21 cellular contexts compared by ENCODE assay signal in the genomic region with DNA sequence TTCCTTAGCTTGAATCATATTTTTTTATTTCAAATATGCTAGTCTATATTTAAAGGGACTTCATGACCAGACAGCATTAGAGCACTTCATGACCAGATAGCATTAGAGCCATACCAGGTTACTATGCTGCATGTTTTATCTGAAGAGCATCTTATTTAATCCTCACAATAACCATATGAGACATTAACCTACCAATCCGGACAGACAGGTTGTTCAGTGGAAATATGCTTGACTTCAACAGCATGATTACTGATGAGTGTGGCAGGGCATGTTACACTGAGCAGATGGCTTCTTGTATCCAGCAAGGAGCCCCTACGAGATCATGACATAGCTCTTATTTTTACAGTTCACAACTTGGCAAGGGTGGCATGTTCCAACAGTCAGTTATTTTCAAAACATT.
"Had no signal": no experiment of that assay in that cellular context is flagged by ENCODE, and none has a peak within 500 bp of the region (broad histone marks: within the 10 kb centered on the region; RNA-seq: fewer than 3 reads in every experiment).

No MANE protein-coding gene starts in this region.

- H3K27me3 ChIP-seq: gastroesophageal sphincter, spleen, tibial artery, upper lobe of right lung had no signal

- H3K36me3 ChIP-seq: gastroesophageal sphincter, left ventricle myocardium inferior, lower lobe of right lung, spleen, tibial artery, upper lobe of right lung had no signal

- FAIRE-seq: colon, endothelial cell of umbilical vein, kidney had no signal

- DNase-seq: effector CD4-positive, alpha-beta T cell; endodermal cell; glutamatergic neuron; immature natural killer cell; kidney; left cardiac atrium; left ventricle myocardium inferior; lower lobe of right lung; natural killer cell; posterior cingulate gyrus; spleen; stimulated activated CD4-positive, alpha-beta T cell treated with anti-CD3 and anti-CD28 coated beads, Interleukin-15, amount 100 ng/mL, for 24 hours; stimulated activated CD4-positive, alpha-beta T cell treated with anti-CD3 and anti-CD28 coated beads, Interleukin-1b, Interleukin-23, amount 100 ng/mL, for 48 hours; stimulated activated CD4-positive, alpha-beta T cell treated with anti-CD3 and anti-CD28 coated beads, Interleukin-4, amount 100 ng/mL, for 24 hours; tibial artery; upper lobe of right lung had no signal

- ATAC-seq: gastroesophageal sphincter; left cardiac atrium; lower lobe of right lung; natural killer cell; sciatic nerve; stimulated activated memory B cell treated with anti-CD40 and anti-IgM and Interleukin-4, amounts not matched to agents 10 μg/mL and 1 μg/mL and 100 μg/mL, for 72 hours; upper lobe of right lung had no signal

- H3K27ac ChIP-seq: gastroesophageal sphincter, left ventricle myocardium inferior, lower lobe of right lung, spleen, tibial artery, upper lobe of right lung had no signal

- H3K9me3 ChIP-seq: upper lobe of right lung had no signal

- H3K4me3 ChIP-seq: gastroesophageal sphincter, left ventricle myocardium inferior, lower lobe of right lung, spleen, tibial artery, upper lobe of right lung had no signal

- H3K4me1 ChIP-seq: gastroesophageal sphincter, left ventricle myocardium inferior, lower lobe of right lung, spleen, tibial artery, upper lobe of right lung had no signal
